In the genomic region with DNA sequence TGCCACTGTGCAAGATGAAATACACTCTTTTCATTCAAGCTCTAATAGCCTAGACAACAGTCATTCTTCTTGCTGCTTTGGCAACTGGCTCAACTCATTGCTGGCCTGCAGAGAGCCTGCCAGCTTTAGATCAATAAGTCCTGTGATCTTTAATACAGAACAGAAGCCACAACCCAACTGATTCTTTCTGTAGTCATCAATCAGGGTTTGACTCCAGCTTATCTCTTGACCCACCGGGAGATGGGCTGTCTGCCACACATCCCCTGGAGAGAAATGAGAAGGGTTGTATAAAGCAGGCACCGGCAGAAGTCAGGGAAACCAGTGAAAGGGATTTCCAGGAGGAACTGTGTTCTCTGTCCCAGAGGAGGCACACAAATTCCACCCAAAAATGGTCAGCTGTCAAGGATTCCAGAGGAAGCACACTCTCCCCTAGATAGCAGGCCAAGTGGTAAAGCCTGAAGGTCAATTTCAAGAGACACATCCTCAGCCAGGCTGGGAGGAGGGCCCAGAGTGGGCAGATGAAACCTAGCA, we compare ENCODE assay signal across 19 cellular contexts. TPM values are rescaled to one million over a fixed set of nuclear protein-coding genes. Genes with fewer than 3 reads are reported as not detected.
A peak's percentile ranks its signal among the peaks of the same experiment; 100 is the strongest.
DNase-seq lines count a peak whose midpoint lies in the region; ATAC-seq, FAIRE-seq and TF ChIP-seq lines count a peak whose summit lies in the region.
"Had no signal": no experiment of that assay in that cellular context is flagged by ENCODE, and none has a peak within 500 bp of the region (broad histone marks: within the 10 kb centered on the region; RNA-seq: fewer than 3 reads in every experiment).

No MANE protein-coding gene starts in this region.

- H3K27me3 Mint-ChIP-seq in endothelial cell (ENCODE audit: unreplicated experiment), result peaks cover 3% of the 10 kb centered on the region
- H3K27me3 Mint-ChIP-seq: stimulated activated naive CD8-positive, alpha-beta T cell treated with anti-CD3 and anti-CD28 coated beads, Interleukin-15, Interleukin-2, amounts not matched to agents 100 ng/mL and 50 ng/mL, for 24 hours had no signal

- H3K4me1 Mint-ChIP-seq in endothelial cell (ENCODE audit: unreplicated experiment), result peaks cover 14% of the 10 kb centered on the region
- H3K4me1 Mint-ChIP-seq: activated CD8-positive, alpha-beta memory T cell treated with anti-CD3 and anti-CD28 coated beads, Interleukin-2, amount 10 ng/mL, durations not matched to agents 7 days and 5 days had no signal

- H3K27me3 ChIP-seq in BE2C, result no peaks in the 10 kb centered on the region
- H3K27me3 ChIP-seq in right cardiac atrium (ENCODE audit: control insufficient read depth, insufficient read depth), result no peaks in the 10 kb centered on the region
- H3K27me3 ChIP-seq in pancreas, result no peaks in the 10 kb centered on the region

- H3K36me3 ChIP-seq in BE2C (no peaks in the 10 kb centered on the region), pancreas (no peaks in the 10 kb centered on the region)

- H3K27ac Mint-ChIP-seq in endothelial cell (ENCODE audit: unreplicated experiment), result no peak overlapping the region
- H3K27ac Mint-ChIP-seq: activated CD8-positive, alpha-beta memory T cell treated with anti-CD3 and anti-CD28 coated beads, Interleukin-2, amount 10 ng/mL, durations not matched to agents 7 days and 5 days; stimulated activated naive CD8-positive, alpha-beta T cell treated with anti-CD3 and anti-CD28 coated beads, Interleukin-15, Interleukin-2, amounts not matched to agents 100 ng/mL and 50 ng/mL, for 24 hours had no signal

- H3K9me3 ChIP-seq in BE2C (no peaks in the 10 kb centered on the region), right cardiac atrium (ENCODE audit: control insufficient read depth, low read length) (no peaks in the 10 kb centered on the region), pancreas (no peaks in the 10 kb centered on the region)

- TF ChIP-seq CTCF in BE2C (IDR thresholded peaks at IDR 0.05; ENCODE audit: low read depth, low read length), result no peak
- TF ChIP-seq CTCF in pancreas (IDR thresholded peaks at IDR 0.05), result no peak
- no peak for TF ChIP-seq CTCF in endothelial cell (IDR thresholded peaks at IDR 0.05; ENCODE audit: unreplicated experiment)

- 21% methylated on average over 2 of the region's 2 CpGs for WGBS in right cardiac atrium
- WGBS in pancreas, 2 donors, result 19 to 29% methylated on average over 2 of the region's 2 CpGs

- DNase-seq in BE2C (peak; percentile 71), right cardiac atrium (no peak), pancreas (peak in 1 of 6 donors; percentile 33), endothelial cell (ENCODE audit: low spot score) (no peak), HUDEP-2 (lab: John Stamatoyannopoulos, UW; ENCODE audit: unreplicated experiment in 76 of 76) (no peak)
- DNase-seq in activated naive CD4-positive, alpha-beta T cell treated with anti-CD3 and anti-CD28 coated beads, Interleukin-2, amount 50 U/mL, for 16 hours, result no peak
- DNase-seq: activated CD4-positive, alpha-beta T cell treated with anti-CD3 and anti-CD28 coated beads for 1 hour; activated CD8-positive, alpha-beta memory T cell treated with anti-CD3 and anti-CD28 coated beads, Interleukin-2, amount 10 ng/mL, durations not matched to agents 7 days and 5 days; activated effector memory CD4-positive, alpha-beta T cell treated with Interleukin-2 at 50 U/mL for 16 hours; NCI-H1694 treated with DMSO at 0.1 percent for 48 hours; NCI-H510A; OCI-M1; retina had no signal

- intact Hi-C loops in right cardiac atrium (cut with DNase I) (no loop called here), pancreas (cut with DNase I) (no loop called here)

- FAIRE-seq in pancreas (lab: Jason Lieb, UNC), result no peak
- FAIRE-seq: colon, frontal cortex had no signal

- H3K4me1 ChIP-seq in BE2C, result peaks cover 20% of the 10 kb centered on the region
- peaks cover 6% of the 10 kb centered on the region for H3K4me1 ChIP-seq in right cardiac atrium (ENCODE audit: control insufficient read depth, insufficient read depth, low read length)
- H3K4me1 ChIP-seq in pancreas, result peaks cover 0 to 25% (median 25%) of the 10 kb centered on the region in 3 donors

- H3K4me3 ChIP-seq in BE2C (ENCODE audit: low read depth, low read length) (no peak overlapping the region), right cardiac atrium (ENCODE audit: low read length) (no peak overlapping the region), pancreas (no peak overlapping the region)
- H3K4me3 ChIP-seq: lung had no signal

- no peaks in the 10 kb centered on the region for H3K9me3 Mint-ChIP-seq in endothelial cell (ENCODE audit: unreplicated experiment)
- H3K9me3 Mint-ChIP-seq: stimulated activated naive CD8-positive, alpha-beta T cell treated with anti-CD3 and anti-CD28 coated beads, Interleukin-15, Interleukin-2, amounts not matched to agents 100 ng/mL and 50 ng/mL, for 24 hours had no signal

- H3K27ac ChIP-seq in right cardiac atrium (ENCODE audit: low read length) (no peak overlapping the region), pancreas (no peak overlapping the region)

- ATAC-seq in SK-N-SH treated with all-trans-retinoic acid at 6 μM for 48 hours (peak; percentile 50), right cardiac atrium (peak; percentile 39 to 79), pancreas (peak; percentile 61 to 85 (median 75)), GM19035 (IDR thresholded peaks at IDR 0.05; ENCODE audit: unreplicated experiment) (no peak)
- ATAC-seq: activated CD8-positive, alpha-beta memory T cell treated with anti-CD3 and anti-CD28 coated beads, Interleukin-2, amount 10 ng/mL, durations not matched to agents 7 days and 5 days had no signal

- H3K4me3 Mint-ChIP-seq in endothelial cell (ENCODE audit: unreplicated experiment), result no peak overlapping the region
- H3K4me3 Mint-ChIP-seq: activated CD8-positive, alpha-beta memory T cell treated with anti-CD3 and anti-CD28 coated beads, Interleukin-2, amount 10 ng/mL, durations not matched to agents 7 days and 5 days; stimulated activated naive CD8-positive, alpha-beta T cell treated with anti-CD3 and anti-CD28 coated beads, Interleukin-15, Interleukin-2, amounts not matched to agents 100 ng/mL and 50 ng/mL, for 24 hours had no signal

- H3K36me3 Mint-ChIP-seq in endothelial cell (ENCODE audit: low read depth, unreplicated experiment), result peaks cover 49% of the 10 kb centered on the region
- H3K36me3 Mint-ChIP-seq: activated CD8-positive, alpha-beta memory T cell treated with anti-CD3 and anti-CD28 coated beads, Interleukin-2, amount 10 ng/mL, durations not matched to agents 7 days and 5 days had no signal

TF ChIP-seq in SK-N-SH treated with all-trans-retinoic acid at 6 μM for 48 hours, 23 proteins besides CTCF, POLR2A, EP300 and RAD21 (continues in another document):
- TF ChIP-seq GLIS3 (CRISPR knock-in tag; IDR thresholded peaks at IDR 0.05) (no peak), POU6F1 (CRISPR knock-in tag; IDR thresholded peaks at IDR 0.05; ENCODE audit: borderline replicate concordance, low read depth) (no peak), ZNF8 (CRISPR knock-in tag; IDR thresholded peaks at IDR 0.05) (0 out of 2 replicates have a peak, but pooled peaks have one; percentile 18), ESRRG (CRISPR knock-in tag; IDR thresholded peaks at IDR 0.05) (peak; percentile 31; the same call in 1 of the 2 replicates), RARB (CRISPR knock-in tag; IDR thresholded peaks at IDR 0.05) (no peak), ZFP30 (CRISPR knock-in tag; IDR thresholded peaks at IDR 0.05) (no peak), SNAI2 (CRISPR knock-in tag; IDR thresholded peaks at IDR 0.05) (0 out of 2 replicates have a peak, but pooled peaks have one; percentile 35), TCF4 (CRISPR knock-in tag; IDR thresholded peaks at IDR 0.05; ENCODE audit: borderline replicate concordance) (peak; percentile 50; the same call in 1 of the 2 replicates), ARNTL (CRISPR knock-in tag; IDR thresholded peaks at IDR 0.05; ENCODE audit: borderline replicate concordance, low read depth) (no peak), ISL1 (CRISPR knock-in tag; IDR thresholded peaks at IDR 0.05) (peak; percentile 83)
- TF ChIP-seq, protein P1, sequence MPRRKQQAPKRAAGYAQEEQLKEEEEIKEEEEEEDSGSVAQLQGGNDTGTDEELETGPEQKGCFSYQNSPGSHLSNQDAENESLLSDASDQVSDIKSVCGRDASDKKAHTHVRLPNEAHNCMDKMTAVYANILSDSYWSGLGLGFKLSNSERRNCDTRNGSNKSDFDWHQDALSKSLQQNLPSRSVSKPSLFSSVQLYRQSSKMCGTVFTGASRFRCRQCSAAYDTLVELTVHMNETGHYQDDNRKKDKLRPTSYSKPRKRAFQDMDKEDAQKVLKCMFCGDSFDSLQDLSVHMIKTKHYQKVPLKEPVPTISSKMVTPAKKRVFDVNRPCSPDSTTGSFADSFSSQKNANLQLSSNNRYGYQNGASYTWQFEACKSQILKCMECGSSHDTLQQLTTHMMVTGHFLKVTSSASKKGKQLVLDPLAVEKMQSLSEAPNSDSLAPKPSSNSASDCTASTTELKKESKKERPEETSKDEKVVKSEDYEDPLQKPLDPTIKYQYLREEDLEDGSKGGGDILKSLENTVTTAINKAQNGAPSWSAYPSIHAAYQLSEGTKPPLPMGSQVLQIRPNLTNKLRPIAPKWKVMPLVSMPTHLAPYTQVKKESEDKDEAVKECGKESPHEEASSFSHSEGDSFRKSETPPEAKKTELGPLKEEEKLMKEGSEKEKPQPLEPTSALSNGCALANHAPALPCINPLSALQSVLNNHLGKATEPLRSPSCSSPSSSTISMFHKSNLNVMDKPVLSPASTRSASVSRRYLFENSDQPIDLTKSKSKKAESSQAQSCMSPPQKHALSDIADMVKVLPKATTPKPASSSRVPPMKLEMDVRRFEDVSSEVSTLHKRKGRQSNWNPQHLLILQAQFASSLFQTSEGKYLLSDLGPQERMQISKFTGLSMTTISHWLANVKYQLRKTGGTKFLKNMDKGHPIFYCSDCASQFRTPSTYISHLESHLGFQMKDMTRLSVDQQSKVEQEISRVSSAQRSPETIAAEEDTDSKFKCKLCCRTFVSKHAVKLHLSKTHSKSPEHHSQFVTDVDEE (CRISPR knock-in tag; IDR thresholded peaks at IDR 0.05), result peak; percentile 79

RNA-seq across cellular contexts. Expression of gene LHFPL2, which starts 24.5 kb away (rescaled TPM):
- 7.5 TPM for polyA plus RNA-seq in BE2C (2012; ENCODE audit: insufficient read depth, insufficient read length, low read depth)
- total RNA-seq in right cardiac atrium, result 10 to 100 TPM in 3 of 4 donors, 1 to 10 TPM in 1; 9.7 to 21.4 (median 10.9) TPM
- 5.6 TPM for polyA plus RNA-seq in right cardiac atrium
- 10 to 100 TPM; 10.7 to 28.4 (median 15.3) TPM for total RNA-seq in pancreas
- 1 to 10 TPM; 4.0 to 5.0 TPM for polyA plus RNA-seq in pancreas
- total RNA-seq in endothelial cell (ENCODE audit: unreplicated experiment), result 47.6 TPM
- total RNA-seq: activated CD8-positive, alpha-beta memory T cell treated with anti-CD3 and anti-CD28 coated beads, Interleukin-2, amount 10 ng/mL, durations not matched to agents 7 days and 5 days had no signal
